In the genomic region with DNA sequence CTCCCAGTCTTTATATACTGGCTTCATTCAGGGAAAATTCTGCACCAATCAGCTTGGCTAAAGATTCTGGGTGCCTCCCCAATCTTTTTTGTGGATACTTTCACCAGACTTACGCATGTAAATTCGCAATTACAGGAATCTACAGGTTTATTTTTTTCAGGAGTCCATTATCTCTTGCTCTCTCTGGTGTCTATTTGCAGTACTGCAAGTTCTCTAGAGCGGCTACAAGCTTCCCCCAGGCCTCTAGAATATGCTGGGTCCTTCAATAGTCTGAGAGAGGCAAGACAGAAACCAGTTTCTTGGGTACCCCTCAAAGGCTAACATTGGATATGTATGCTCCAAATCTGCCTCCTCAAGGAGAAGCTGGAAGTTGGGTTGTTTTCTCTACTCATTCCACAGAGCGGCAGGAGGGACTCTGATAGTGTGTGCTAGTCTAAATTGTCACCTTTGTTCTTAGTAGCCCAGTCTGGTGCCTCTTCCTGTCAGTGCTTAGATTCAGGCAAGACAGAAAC, we compare ENCODE assay signal across 8 cellular contexts. TPM values are rescaled to one million over a fixed set of nuclear protein-coding genes. Genes with fewer than 3 reads are reported as not detected.
A peak's percentile ranks its signal among the peaks of the same experiment; 100 is the strongest.
DNase-seq lines count a peak whose midpoint lies in the region; ATAC-seq, FAIRE-seq and TF ChIP-seq lines count a peak whose summit lies in the region.

No MANE protein-coding gene starts in this region.

- peaks cover 0 to 4% (median 0%) of the 10 kb centered on the region in 9 donors for H3K9me3 Mint-ChIP-seq in naive thymus-derived CD8-positive, alpha-beta T cell

- H3K9me3 ChIP-seq in K562 (replicated peaks; ENCODE audit: control insufficient read depth, insufficient read depth, low read depth, low read length), result no peaks in the 10 kb centered on the region

- peaks cover 0 to 11% of the 10 kb centered on the region in 2 experiments; a peak in 2 of 5 replicates for H3K27me3 ChIP-seq in K562 (ENCODE audit: control insufficient read depth in 2 of 2, insufficient read depth in 2 of 2, low read length in 2 of 2)

- H3K79me2 ChIP-seq in K562 (ENCODE audit: control insufficient read depth, insufficient read depth, low read length), result no peaks in the 10 kb centered on the region

- TF ChIP-seq POLR2A in K562 (conservative IDR thresholded peaks at IDR 0.05), result no peak

- CTCF ChIA-PET in K562 (lab: Yijun Ruan, JAX; ENCODE audit: low intra/inter-chr PET ratio), result interaction anchor here (1.1 to 1.7 kb wide), 2 partner anchors 42 to 155 kb away, joined by 3 to 6 read pairs; no protein-coding TSS in a partner anchor

- TF ChIP-seq EP300 in K562 (IDR thresholded peaks at IDR 0.05; ENCODE audit: low read length), result no peak

- no peak overlapping the region for H3K4me2 ChIP-seq in K562 (ENCODE audit: insufficient read depth, low read length)

- TF ChIP-seq RAD21 in K562 (CRISPR knock-in tag; conservative IDR thresholded peaks at IDR 0.05 in 1 of 2, IDR thresholded peaks at IDR 0.05 in 1 of 2), result peak in 1 of 2 experiments; percentile 56; a peak in 2 of 4 replicates

- no TSS peak for BruUV-seq in K562 (replicated peaks; lab: Mats Ljungman, UMichigan)

- H3K4me3 Mint-ChIP-seq in naive thymus-derived CD8-positive, alpha-beta T cell, result peak overlapping the region in 9 of 10 donors; percentile 49 to 81 (median 64)

- no peaks in the 10 kb centered on the region for H3K4me1 ChIP-seq in K562 (replicated peaks in 1 of 2; ENCODE audit: control insufficient read depth in 2 of 2, insufficient read depth in 2 of 2, low read length in 2 of 2)

- peaks cover 0 to 7% (median 2%) of the 10 kb centered on the region in 3 donors for H3K36me3 Mint-ChIP-seq in naive thymus-derived CD8-positive, alpha-beta T cell

- H3K4me1 Mint-ChIP-seq in naive thymus-derived CD8-positive, alpha-beta T cell, result peaks cover 22 to 42% (median 38%) of the 10 kb centered on the region in 4 donors

- peak; percentile 84 for ATAC-seq in K562
- ATAC-seq in naive thymus-derived CD8-positive, alpha-beta T cell, result peak; percentile 93 to 96
- no peak for ATAC-seq in HG02759 (IDR thresholded peaks at IDR 0.05; ENCODE audit: unreplicated experiment)

- peak; percentile 31 for DNase-seq in stimulated activated CD4-positive, alpha-beta T cell treated with anti-CD3 and anti-CD28 coated beads, Interleukin-4, amount 100 ng/mL, for 24 hours
- DNase-seq in stimulated activated CD4-positive, alpha-beta T cell treated with anti-CD3 and anti-CD28 coated beads, Interleukin-2, amount 100 ng/mL, for 24 hours, result no peak
- DNase-seq in NCI-H82 treated with DMSO at 0.1 percent for 48 hours (lab: John Stamatoyannopoulos, UW; ENCODE audit: unreplicated experiment) (peak; percentile 25), K562 (ENCODE audit: extremely low read depth in 1 of 4, low spot score in 3 of 4) (peak in 2 of 4 experiments; percentile 14 to 46), NCI-H1105 (lab: John Stamatoyannopoulos, UW) (no peak), amygdala (lab: John Stamatoyannopoulos, UW) (no peak)
- DNase-seq in naive thymus-derived CD8-positive, alpha-beta T cell, result peak in 5 of 10 donors; percentile 23 to 67 (median 49)

- 3% methylated on average over 4 of the region's 4 CpGs for WGBS in K562 (ENCODE audit: insufficient coverage, low coverage, missing lambda C conversion rate)

- H3K4me3 ChIP-seq in K562, result no peak overlapping the region

- H3K9ac ChIP-seq in K562 (ENCODE audit: insufficient read depth in 1 of 2, low read depth in 2 of 2, low read length in 2 of 2), result no peak overlapping the region

- H3K27ac ChIP-seq in K562 (ENCODE audit: extremely low read depth, low read depth, low read length), result no peak overlapping the region

- no peaks in the 10 kb centered on the region for H3K9me1 ChIP-seq in K562 (ENCODE audit: control insufficient read depth, insufficient read depth, low read length)

- in situ Hi-C loops in K562 (cut with MboI), result loop anchor here (5.0 kb wide), 1 partner anchor 43 kb away; no protein-coding TSS in a partner anchor

- H3K27ac Mint-ChIP-seq in naive thymus-derived CD8-positive, alpha-beta T cell, result peak overlapping the region; percentile 68 to 95 (median 88)

- H2AFZ ChIP-seq in K562 (ENCODE audit: low read depth, low read length), result no peak overlapping the region

- H4K20me1 ChIP-seq in K562 (replicated peaks; ENCODE audit: control insufficient read depth, insufficient read depth, low read length), result no peaks in the 10 kb centered on the region

- TF ChIP-seq CTCF in K562 (IDR thresholded peaks at IDR 0.05 in 2 of 3, conservative IDR thresholded peaks at IDR 0.05 in 1 of 3; ENCODE audit: insufficient read depth in 2 of 3, low read depth in 1 of 3, low read length in 3 of 3), result peak; percentile 53 to 57 (median 57); a peak in 5 of 6 replicates

- intact Hi-C loops in K562 (cut with micrococcal nuclease), result loop anchor here (1.0 kb wide), 2 partner anchors 43 to 271 kb away; no protein-coding TSS in a partner anchor

- no peaks in the 10 kb centered on the region for H3K27me3 Mint-ChIP-seq in naive thymus-derived CD8-positive, alpha-beta T cell

- POLR2A ChIA-PET in K562 (lab: Yijun Ruan, JAX), result interaction anchor here (0.5 to 1.6 kb wide), 6 partner anchors 9 to 905 kb away, joined by 3 to 6 read pairs (median 4); no protein-coding TSS in a partner anchor
- POLR2A ChIA-PET in naive thymus-derived CD8-positive, alpha-beta T cell (lab: Charles Lee), result interaction anchor here (0.6 to 2.7 kb wide), 6 partner anchors 12 to 156 kb away, joined by 3 to 25 read pairs (median 4); no protein-coding TSS in a partner anchor

- peak; percentile 78 for FAIRE-seq in K562 (lab: Jason Lieb, UNC)

- H3K36me3 ChIP-seq in K562 (ENCODE audit: control insufficient read depth, insufficient read depth, low read length), result no peaks in the 10 kb centered on the region

TF ChIP-seq in K562, 482 proteins besides CTCF, POLR2A, EP300 and RAD21 (continues in another document):
- no peak for TF ChIP-seq ARID1B (IDR thresholded peaks at IDR 0.05)
- TF ChIP-seq, protein P1, sequence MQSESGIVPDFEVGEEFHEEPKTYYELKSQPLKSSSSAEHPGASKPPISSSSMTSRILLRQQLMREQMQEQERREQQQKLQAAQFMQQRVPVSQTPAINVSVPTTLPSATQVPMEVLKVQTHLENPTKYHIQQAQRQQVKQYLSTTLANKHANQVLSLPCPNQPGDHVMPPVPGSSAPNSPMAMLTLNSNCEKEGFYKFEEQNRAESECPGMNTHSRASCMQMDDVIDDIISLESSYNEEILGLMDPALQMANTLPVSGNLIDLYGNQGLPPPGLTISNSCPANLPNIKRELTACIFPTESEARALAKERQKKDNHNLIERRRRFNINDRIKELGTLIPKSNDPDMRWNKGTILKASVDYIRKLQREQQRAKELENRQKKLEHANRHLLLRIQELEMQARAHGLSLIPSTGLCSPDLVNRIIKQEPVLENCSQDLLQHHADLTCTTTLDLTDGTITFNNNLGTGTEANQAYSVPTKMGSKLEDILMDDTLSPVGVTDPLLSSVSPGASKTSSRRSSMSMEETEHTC (IDR thresholded peaks at IDR 0.05), result no peak
- TF ChIP-seq NCOA4 (IDR thresholded peaks at IDR 0.05; ENCODE audit: partially characterized antibody), result no peak
- no peak for TF ChIP-seq NFE2L1 (tag; IDR thresholded peaks at IDR 0.05; ENCODE audit: borderline replicate concordance, low read depth)

RNA-seq across cellular contexts. Expression of a gene that starts 58.5 kb away (rescaled TPM):
- total RNA-seq in K562 (2011; cell fraction: chromatin; rRNA removed; ENCODE audit: low replicate concordance), result not detected in 2 replicates
- not detected in 2 replicates for total RNA-seq in K562 (2011; cell fraction: nucleolus; rRNA removed)
- not detected in 2 replicates for total RNA-seq in K562 (2011; cell fraction: nucleoplasm; rRNA removed)
- total RNA-seq in K562 (2014; rRNA removed), result not detected in 2 replicates
- total RNA-seq in K562 (2014; rRNA removed; fragmentation: Illumina TruSeq; extraction: Trizol), result not detected in 2 replicates
- not detected in 2 replicates for total RNA-seq in K562 (2015; rRNA removed; fragmentation: Illumina TruSeq; extraction: Trizol)
- not detected in 2 replicates for total RNA-seq in K562 (2021)
- not detected in 2 replicates for polyA plus RNA-seq in K562 (2011; rRNA removed)
- not detected in 2 replicates for polyA plus RNA-seq in K562 (2011; cell fraction: cytosol; rRNA removed)
- polyA plus RNA-seq in K562 (2011; cell fraction: nucleus; rRNA removed), result not detected in 2 replicates
- polyA plus RNA-seq in K562 (2012), result not detected in 2 replicates
- polyA plus RNA-seq in K562 (2014; fragmentation: Illumina TruSeq; extraction: Trizol), result not detected in 2 replicates
- polyA plus RNA-seq in K562 (2014; fragmentation: Nextera tagmentation; extraction: Ambion mirVana), result not detected
- polyA plus RNA-seq in K562 (2014; rRNA removed), result not detected in 2 replicates
- not detected in 2 replicates for polyA minus RNA-seq in K562 (2011; rRNA and poly(A)+ RNA removed)
- polyA minus RNA-seq in K562 (2011; cell fraction: cytosol; rRNA and poly(A)+ RNA removed), result not detected in 2 replicates
- polyA minus RNA-seq in K562 (2011; cell fraction: nucleus; rRNA and poly(A)+ RNA removed), result not detected in 2 replicates
- not detected for total RNA-seq in naive thymus-derived CD8-positive, alpha-beta T cell
- polyA plus RNA-seq in naive thymus-derived CD8-positive, alpha-beta T cell, result not detected

Comparison
In these comparisons a context has a peak if more than half of its experiments do, and no peak if none do; other contexts are left out.
1. DNase-seq: peak in stimulated activated CD4-positive, alpha-beta T cell treated with anti-CD3 and anti-CD28 coated beads, Interleukin-4, amount 100 ng/mL, for 24 hours (single experiment) and NCI-H82 treated with DMSO at 0.1 percent for 48 hours (single experiment); none in stimulated activated CD4-positive, alpha-beta T cell treated with anti-CD3 and anti-CD28 coated beads, Interleukin-2, amount 100 ng/mL, for 24 hours (0 of 2), NCI-H1105 (single experiment) and amygdala (0 of 56).